ENCODE assay signal across 12 cellular contexts in the genomic region with DNA sequence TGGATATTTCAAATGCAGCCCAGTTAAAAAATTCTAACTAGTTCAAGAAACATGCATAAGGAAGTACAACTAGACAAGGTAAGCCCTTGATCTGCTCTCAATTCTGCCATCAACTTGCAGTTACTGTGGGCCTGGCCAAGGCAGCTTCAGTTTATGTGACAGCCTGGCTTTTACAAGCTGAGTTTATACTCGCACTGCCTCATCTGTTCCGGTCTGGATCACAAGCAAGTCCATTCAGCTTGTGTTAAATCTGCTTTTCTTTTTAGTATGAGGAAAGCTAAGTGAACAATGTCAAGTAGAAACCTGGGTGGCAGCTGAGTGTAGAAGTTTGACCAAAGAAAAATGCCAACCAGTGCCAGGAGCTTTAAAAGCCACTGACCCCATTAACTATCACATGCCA.
DNase-seq lines count a peak whose midpoint lies in the region; ATAC-seq and TF ChIP-seq lines count a peak whose summit lies in the region.
"Had no signal": no experiment of that assay in that cellular context is flagged by ENCODE, and none has a peak within 500 bp of the region (broad histone marks: within the 10 kb centered on the region; RNA-seq: fewer than 3 reads in every experiment).

No MANE protein-coding gene starts in this region.

- H3K27ac Mint-ChIP-seq in CD4-positive, CD25-positive, alpha-beta regulatory T cell, result peak overlapping the region; percentile 76 to 84 (median 81)
- peak overlapping the region; percentile 5 for H3K27ac Mint-ChIP-seq in activated CD8-positive, alpha-beta T cell treated with anti-CD3 and anti-CD28 coated beads, Interleukin-2, amount 10 ng/mL, durations not matched to agents 7 days and 5 days

- intact Hi-C loops in prostate gland (cut with DNase I), result no loop called here

- CTCF ChIA-PET in activated CD8-positive, alpha-beta T cell treated with anti-CD3 and anti-CD28 coated beads, Interleukin-2, amount 10 ng/mL, durations not matched to agents 7 days and 5 days (lab: Charles Lee), result interaction anchor here (0.8 to 2.1 kb wide), 11 partner anchors 8 to 329 kb away, joined by 3 to 13 read pairs (median 4); no protein-coding TSS in a partner anchor

- H3K36me3 ChIP-seq in CD4-positive, CD25-positive, alpha-beta regulatory T cell (ENCODE audit: control insufficient read depth, insufficient read depth, low read length), result peaks cover 62% of the 10 kb centered on the region
- H3K36me3 ChIP-seq in prostate gland, result no peaks in the 10 kb centered on the region

- no peak for ATAC-seq in CD4-positive, CD25-positive, alpha-beta regulatory T cell (ENCODE audit: low read depth in 2 of 2)
- ATAC-seq in activated CD8-positive, alpha-beta T cell treated with anti-CD3 and anti-CD28 coated beads, Interleukin-2, amount 10 ng/mL, durations not matched to agents 7 days and 5 days, result no peak
- no peak for ATAC-seq in GM21576 (IDR thresholded peaks at IDR 0.05; ENCODE audit: unreplicated experiment)
- ATAC-seq: PC-3 had no signal

- H3K4me1 ChIP-seq in CD4-positive, CD25-positive, alpha-beta regulatory T cell (ENCODE audit: control insufficient read depth, insufficient read depth, low read length, poor library complexity, severe bottlenecking), result peaks cover 6% of the 10 kb centered on the region
- H3K4me1 ChIP-seq in prostate gland (replicated peaks), result peaks cover 11% of the 10 kb centered on the region

- H3K27me3 Mint-ChIP-seq in CD4-positive, CD25-positive, alpha-beta regulatory T cell, result no peaks in the 10 kb centered on the region
- no peaks in the 10 kb centered on the region for H3K27me3 Mint-ChIP-seq in activated CD8-positive, alpha-beta T cell treated with anti-CD3 and anti-CD28 coated beads, Interleukin-2, amount 10 ng/mL, durations not matched to agents 7 days and 5 days (ENCODE audit: low read depth)

- no peak overlapping the region for H3K4me3 Mint-ChIP-seq in CD4-positive, CD25-positive, alpha-beta regulatory T cell
- H3K4me3 Mint-ChIP-seq in activated CD8-positive, alpha-beta T cell treated with anti-CD3 and anti-CD28 coated beads, Interleukin-2, amount 10 ng/mL, durations not matched to agents 7 days and 5 days, result no peak overlapping the region

- H3K27me3 ChIP-seq in CD4-positive, CD25-positive, alpha-beta regulatory T cell (ENCODE audit: control insufficient read depth, insufficient read depth, low read length), result no peaks in the 10 kb centered on the region
- H3K27me3 ChIP-seq in prostate gland (replicated peaks; ENCODE audit: insufficient read depth), result no peaks in the 10 kb centered on the region

- no peaks in the 10 kb centered on the region for H3K9me3 Mint-ChIP-seq in CD4-positive, CD25-positive, alpha-beta regulatory T cell
- H3K9me3 Mint-ChIP-seq in activated CD8-positive, alpha-beta T cell treated with anti-CD3 and anti-CD28 coated beads, Interleukin-2, amount 10 ng/mL, durations not matched to agents 7 days and 5 days (ENCODE audit: insufficient read depth), result no peaks in the 10 kb centered on the region

- H3K9me3 ChIP-seq in CD4-positive, CD25-positive, alpha-beta regulatory T cell (ENCODE audit: control insufficient read depth in 2 of 2, low read length in 2 of 2), result no peaks in the 10 kb centered on the region
- no peaks in the 10 kb centered on the region for H3K9me3 ChIP-seq in prostate gland

- no peak overlapping the region for H3K27ac ChIP-seq in CD4-positive, CD25-positive, alpha-beta regulatory T cell (ENCODE audit: insufficient read depth, low read length, poor library complexity, severe bottlenecking)
- peak overlapping the region; percentile 13 to 18 for H3K27ac ChIP-seq in prostate gland

- 27% methylated on average over 2 of the region's 2 CpGs for WGBS in prostate gland

- TF ChIP-seq POLR2A in prostate gland (IDR thresholded peaks at IDR 0.05), result no peak

- POLR2A ChIA-PET in activated CD8-positive, alpha-beta T cell treated with anti-CD3 and anti-CD28 coated beads, Interleukin-2, amount 10 ng/mL, durations not matched to agents 7 days and 5 days (lab: Charles Lee), result interaction anchor here (1.0 to 1.4 kb wide), 2 partner anchors 13 to 61 kb away, joined by 3 to 7 read pairs; no protein-coding TSS in a partner anchor

- TF ChIP-seq CTCF in prostate gland (IDR thresholded peaks at IDR 0.05), result no peak

- no peak for DNase-seq in CD4-positive, CD25-positive, alpha-beta regulatory T cell
- DNase-seq in activated CD8-positive, alpha-beta T cell treated with anti-CD3 and anti-CD28 coated beads, Interleukin-2, amount 10 ng/mL, durations not matched to agents 7 days and 5 days, result no peak
- DNase-seq in hippocampal formation (lab: John Stamatoyannopoulos, UW), result peak; percentile 28 to 51
- DNase-seq in prostate gland (ENCODE audit: low spot score), result peak; percentile 79
- DNase-seq in activated CD8-positive, alpha-beta memory T cell treated with anti-CD3 and anti-CD28 coated beads, Interleukin-2, amount 50 U/mL, for 4 hours, result no peak
- DNase-seq in middle frontal gyrus (ENCODE audit: extremely low spot score, low spot score), result no peak
- no peak for DNase-seq in cortex of kidney (lab: John Stamatoyannopoulos, UW)
- DNase-seq: activated naive CD4-positive, alpha-beta T cell; NCI-H187; PC-3 had no signal

- peaks cover 33% of the 10 kb centered on the region for H3K36me3 Mint-ChIP-seq in CD4-positive, CD25-positive, alpha-beta regulatory T cell
- peaks cover 43% of the 10 kb centered on the region for H3K36me3 Mint-ChIP-seq in activated CD8-positive, alpha-beta T cell treated with anti-CD3 and anti-CD28 coated beads, Interleukin-2, amount 10 ng/mL, durations not matched to agents 7 days and 5 days (ENCODE audit: low read depth)

- peaks cover 17 to 39% (median 38%) of the 10 kb centered on the region in 4 donors for H3K4me1 Mint-ChIP-seq in CD4-positive, CD25-positive, alpha-beta regulatory T cell
- peaks cover 14% of the 10 kb centered on the region for H3K4me1 Mint-ChIP-seq in activated CD8-positive, alpha-beta T cell treated with anti-CD3 and anti-CD28 coated beads, Interleukin-2, amount 10 ng/mL, durations not matched to agents 7 days and 5 days (ENCODE audit: low read depth)

- H3K4me3 ChIP-seq in CD4-positive, CD25-positive, alpha-beta regulatory T cell (ENCODE audit: low read depth, low read length), result no peak overlapping the region
- no peak overlapping the region for H3K4me3 ChIP-seq in prostate gland
- H3K4me3 ChIP-seq: smooth muscle cell had no signal

Comparison
In these comparisons a context has a peak if more than half of its experiments do, and no peak if none do; other contexts are left out.
1. DNase-seq: peak in hippocampal formation (2 of 2) and prostate gland (single experiment); none in CD4-positive, CD25-positive, alpha-beta regulatory T cell (0 of 3), activated CD8-positive, alpha-beta T cell treated with anti-CD3 and anti-CD28 coated beads, Interleukin-2, amount 10 ng/mL, durations not matched to agents 7 days and 5 days (single experiment), activated CD8-positive, alpha-beta memory T cell treated with anti-CD3 and anti-CD28 coated beads, Interleukin-2, amount 50 U/mL, for 4 hours (single experiment), middle frontal gyrus (single experiment) and cortex of kidney (single experiment).